Comparison of ENCODE assay signal across 8 cellular contexts in genomic region chr22:37639070-37639760, GRCh38. TPM values are rescaled to one million over a fixed set of nuclear protein-coding genes. Genes with fewer than 3 reads are reported as not detected.
A peak's percentile ranks its signal among the peaks of the same experiment; 100 is the strongest.
DNase-seq lines count a peak whose midpoint lies in the region; ATAC-seq and TF ChIP-seq lines count a peak whose summit lies in the region.

Gene SH3BP1, plus strand, starts transcription at chr22:37639669. Its CDS starts 119 bp downstream, at chr22:37639788.

- H3K9ac ChIP-seq in HUES6 (ENCODE audit: low read length) (peak within 1 kb of the TSS; percentile 76), mesenchymal stem cell (ENCODE audit: low read length) (peak within 1 kb of the TSS; percentile 79)

- H2BK15ac ChIP-seq in mesenchymal stem cell (ENCODE audit: low read depth, poor library complexity, severe bottlenecking), result peak within 1 kb of the TSS; percentile 98

- H2AFZ ChIP-seq in mesenchymal stem cell (ENCODE audit: low read depth, low read length), result peak within 1 kb of the TSS; percentile 21

- peak within 1 kb of the TSS; percentile 69 for H2BK120ac ChIP-seq in mesenchymal stem cell (ENCODE audit: low read depth, low read length)

- H3K4me3 ChIP-seq in HUES6 (ENCODE audit: low read depth, low read length) (peak within 1 kb of the TSS; percentile 85), WERI-Rb-1 (ENCODE audit: low read depth, low read length) (peak within 1 kb of the TSS; percentile 71), dorsolateral prefrontal cortex (peak within 1 kb of the TSS; percentile 22 to 72 (median 56)), mesenchymal stem cell (ENCODE audit: insufficient read depth in 1 of 2, low read depth in 1 of 2, low read length in 2 of 2) (peak within 1 kb of the TSS; percentile 78 to 87)

- intact Hi-C loops in dorsolateral prefrontal cortex (cut with DNase I), result no loop called here

- 10% methylated on average over 24 of the region's 57 CpGs for WGBS in mesenchymal stem cell

- H3K27me3 ChIP-seq in HUES6 (ENCODE audit: control insufficient read depth, insufficient read depth, low read length), result no peaks in the 10 kb centered on the region
- no peaks in the 10 kb centered on the region for H3K27me3 ChIP-seq in WERI-Rb-1 (ENCODE audit: insufficient read depth, low read depth, severe bottlenecking)
- peaks cover 0 to 23% (median 0%) of the 10 kb centered on the region in 45 donors for H3K27me3 ChIP-seq in dorsolateral prefrontal cortex
- peaks cover 0 to 5% of the 10 kb centered on the region in 2 experiments for H3K27me3 ChIP-seq in mesenchymal stem cell (ENCODE audit: control insufficient read depth in 1 of 2, insufficient read depth in 1 of 2, low read length in 2 of 2)

- H3K27ac ChIP-seq in HUES6 (ENCODE audit: low read depth, low read length), result peak within 1 kb of the TSS; percentile 19; the same call in 1 of the 2 replicates
- H3K27ac ChIP-seq in WERI-Rb-1, result peak within 1 kb of the TSS; percentile 45; the same call in 1 of the 2 replicates
- H3K27ac ChIP-seq in dorsolateral prefrontal cortex, result peak within 1 kb of the TSS in 33 of 59 donors; percentile 5 to 84 (median 52)
- H3K27ac ChIP-seq in mesenchymal stem cell (ENCODE audit: low read length, poor library complexity, severe bottlenecking), result no peak within 1 kb of the TSS
- H3K27ac ChIP-seq in substantia nigra (ENCODE audit: low read depth, low read length, poor library complexity, severe bottlenecking), result peak within 1 kb of the TSS; percentile 42

- H3K23ac ChIP-seq in mesenchymal stem cell (ENCODE audit: low read length in 2 of 2), result peak within 1 kb of the TSS in 1 of 2 experiments; percentile 40

- H2BK5ac ChIP-seq in mesenchymal stem cell (ENCODE audit: low read depth, low read length, poor library complexity, severe bottlenecking), result no peak within 1 kb of the TSS

- peaks cover 11% of the 10 kb centered on the region for H3K79me1 ChIP-seq in mesenchymal stem cell (replicated peaks; ENCODE audit: low read length, poor library complexity, severe bottlenecking)

- H2BK12ac ChIP-seq in mesenchymal stem cell (ENCODE audit: low read length in 2 of 2), result peak within 1 kb of the TSS; percentile 70 to 97

- ATAC-seq in GM18498 (IDR thresholded peaks at IDR 0.05; ENCODE audit: unreplicated experiment), result no peak

- peak within 1 kb of the TSS; percentile 72 for H4K91ac ChIP-seq in mesenchymal stem cell (ENCODE audit: low read length)

- peak within 1 kb of the TSS; percentile 52 to 98 for H3K18ac ChIP-seq in mesenchymal stem cell (ENCODE audit: low read depth in 1 of 2, low read length in 2 of 2)

- no peak for TF ChIP-seq CTCF in WERI-Rb-1 (IDR thresholded peaks at IDR 0.05; ENCODE audit: low read depth, low read length)
- no peak for TF ChIP-seq CTCF in dorsolateral prefrontal cortex (IDR thresholded peaks at IDR 0.05 in 54 of 56, conservative IDR thresholded peaks at IDR 0.05 in 2 of 56; ENCODE audit: low read depth in 1 of 56, partially characterized antibody in 56 of 56)

- peak within 1 kb of the TSS in 1 of 2 experiments; percentile 93 for H3K14ac ChIP-seq in mesenchymal stem cell (ENCODE audit: low read length in 2 of 2)

- no peaks in the 10 kb centered on the region for H3K9me3 ChIP-seq in HUES6 (ENCODE audit: control insufficient read depth, insufficient read depth, low read depth, low read length)
- no peaks in the 10 kb centered on the region for H3K9me3 ChIP-seq in WERI-Rb-1 (ENCODE audit: severe bottlenecking)
- no peaks in the 10 kb centered on the region for H3K9me3 ChIP-seq in mesenchymal stem cell (ENCODE audit: control insufficient read depth, low read length)

- H3K4ac ChIP-seq in mesenchymal stem cell (ENCODE audit: low read depth in 1 of 2, low read length in 2 of 2), result peak within 1 kb of the TSS; percentile 77 to 90

- H4K8ac ChIP-seq in mesenchymal stem cell (ENCODE audit: low read length), result peak within 1 kb of the TSS; percentile 88

- H3K4me1 ChIP-seq in HUES6 (ENCODE audit: control insufficient read depth, insufficient read depth, low read length), result peaks cover 34% of the 10 kb centered on the region
- peaks cover 79% of the 10 kb centered on the region for H3K4me1 ChIP-seq in mesenchymal stem cell (ENCODE audit: control insufficient read depth, insufficient read depth, low read depth, low read length)

- peak within 1 kb of the TSS; percentile 79 for H2AK5ac ChIP-seq in mesenchymal stem cell (ENCODE audit: low read length, severe bottlenecking)

- DNase-seq in COR-L47 (lab: John Stamatoyannopoulos, UW) (peak; percentile 26), WERI-Rb-1 (peak; percentile 55), dorsolateral prefrontal cortex (peak in 2 of 10 donors; percentile 54), mesenchymal stem cell (peak; percentile 37), substantia nigra (lab: John Stamatoyannopoulos, UW) (peak in 6 of 49 donors; percentile 9 to 85 (median 30)), DMS153 treated with DMSO at 0.1 percent for 48 hours (lab: John Stamatoyannopoulos, UW; ENCODE audit: unreplicated experiment) (no peak)

- H3K36me3 ChIP-seq in HUES6 (ENCODE audit: control insufficient read depth, insufficient read depth, low read length), result peaks cover 19% of the 10 kb centered on the region
- peaks cover 9% of the 10 kb centered on the region for H3K36me3 ChIP-seq in WERI-Rb-1
- peaks cover 9 to 31% of the 10 kb centered on the region in 2 experiments for H3K36me3 ChIP-seq in mesenchymal stem cell (ENCODE audit: control insufficient read depth in 1 of 2, insufficient read depth in 2 of 2, low read depth in 1 of 2, low read length in 2 of 2)

- H3K4me2 ChIP-seq in mesenchymal stem cell (ENCODE audit: low read length, poor library complexity, severe bottlenecking), result peak within 1 kb of the TSS; percentile 74

RNA-seq across cellular contexts. Expression of gene SH3BP1, which starts in this region (rescaled TPM):
- 10 to 100 TPM in 80 of 120 experiments, 1 to 10 TPM in 40; 5.9 to 31.1 (median 11.7) TPM for total RNA-seq in dorsolateral prefrontal cortex
- polyA plus RNA-seq in mesenchymal stem cell (2013, experiment 1 of 2), result 15.4 TPM
- polyA plus RNA-seq in mesenchymal stem cell (2013, experiment 2 of 2), result 15.0 TPM
